ENCODE assay signal across 23 cellular contexts in genomic region chr4:3519468-3520264, GRCh38. TPM values are rescaled to one million over a fixed set of nuclear protein-coding genes. Genes with fewer than 3 reads are reported as not detected.
A peak's percentile ranks its signal among the peaks of the same experiment; 100 is the strongest.
DNase-seq lines count a peak whose midpoint lies in the region; ATAC-seq, FAIRE-seq and TF ChIP-seq lines count a peak whose summit lies in the region.
"Had no signal": no experiment of that assay in that cellular context is flagged by ENCODE, and none has a peak within 500 bp of the region (broad histone marks: within the 10 kb centered on the region; RNA-seq: fewer than 3 reads in every experiment).

No MANE protein-coding gene starts in this region.

- no peaks in the 10 kb centered on the region for H3F3A ChIP-seq in GM23338 (replicated peaks; ENCODE audit: low read depth)

- peaks cover 51% of the 10 kb centered on the region for H3K36me3 Mint-ChIP-seq in GM23338 (ENCODE audit: low read depth)

- DNase-seq in Right ventricle myocardium superior, result peak; percentile 23
- no peak for DNase-seq in right atrium auricular region (ENCODE audit: low spot score)
- peak in 1 of 2 experiments; percentile 6 for DNase-seq in SJCRH30
- peak; percentile 33 for DNase-seq in kidney
- DNase-seq in spleen, result peak; percentile 20
- DNase-seq in GM23338 (ENCODE audit: low spot score), result no peak
- DNase-seq in Ammon's horn (ENCODE audit: low spot score), result no peak
- DNase-seq: DMS 273 treated with DMSO at 0.1 percent for 48 hours; DND-41; H7; HFFc6; KG1; NCI-H1105 treated with DMSO at 0.1 percent for 48 hours; NCI-H1694; NCI-H510A; NCI-H748 treated with DMSO at 0.1 percent for 48 hours; NK-92 treated with Interleukin-12 subunit alpha and Interleukin-12 subunit beta, amount 100 ng/mL, for 24 hours; Peyer's patch had no signal

- ATAC-seq in Right ventricle myocardium superior (ENCODE audit: poor library complexity) (no peak), GM18502 (IDR thresholded peaks at IDR 0.05; ENCODE audit: poor library complexity, unreplicated experiment) (no peak), GM23338 (no peak)
- ATAC-seq: A549, Right ventricle myocardium inferior had no signal

- no peak overlapping the region for H2AFZ ChIP-seq in GM23338

- H4K20me1 ChIP-seq in GM23338 (replicated peaks; ENCODE audit: insufficient read depth), result peaks cover 5% of the 10 kb centered on the region; the same call in 1 of the 2 replicates

- FAIRE-seq in kidney (lab: Jason Lieb, UNC), result no peak
- FAIRE-seq: A549 had no signal

- no peak for TF ChIP-seq POLR2A in spleen (IDR thresholded peaks at IDR 0.05)

- H3K9me3 Mint-ChIP-seq in GM23338, result no peaks in the 10 kb centered on the region
- H3K9me3 Mint-ChIP-seq: HFFc6 had no signal

- no peak overlapping the region for H3K4me3 Mint-ChIP-seq in GM23338
- H3K4me3 Mint-ChIP-seq: HFFc6 had no signal

- no peak overlapping the region for H3K9ac ChIP-seq in kidney (ENCODE audit: low read length in 2 of 2)

- H3K27ac Mint-ChIP-seq in GM23338, result no peak overlapping the region
- H3K27ac Mint-ChIP-seq: HFFc6 had no signal

- peaks cover 99% of the 10 kb centered on the region for H3K36me3 ChIP-seq in right atrium auricular region
- H3K36me3 ChIP-seq in SJCRH30, result peaks cover 57% of the 10 kb centered on the region
- peaks cover 40 to 69% of the 10 kb centered on the region in 2 donors for H3K36me3 ChIP-seq in kidney (ENCODE audit: control insufficient read depth in 1 of 2, insufficient read depth in 2 of 2, low read length in 2 of 2)
- H3K36me3 ChIP-seq in spleen, result peaks cover 7 to 100% (median 98%) of the 10 kb centered on the region in 6 donors
- H3K36me3 ChIP-seq in GM23338 (ENCODE audit: insufficient read depth), result peaks cover 18% of the 10 kb centered on the region; the same call in 1 of the 2 replicates

- intact Hi-C loops in Right ventricle myocardium superior (cut with DNase I), result loop anchor here (10.0 kb wide), 1 partner anchor 175 kb away; no protein-coding TSS in a partner anchor
- intact Hi-C loops in kidney (cut with DNase I), result no loop called here
- intact Hi-C loops in spleen (cut with DNase I; ENCODE audit: low total_unique reads), result no loop called here

- H3K4me3 ChIP-seq in right atrium auricular region (no peak overlapping the region), SJCRH30 (no peak overlapping the region), kidney (ENCODE audit: low read length in 2 of 2) (no peak overlapping the region), spleen (no peak overlapping the region), GM23338 (no peak overlapping the region)
- H3K4me3 ChIP-seq: A549, Peyer's patch had no signal

- WGBS in spleen, 5 donors, result 93 to 96% (median 95%) methylated on average over 20 to 23 of the region's 23 CpGs

- H3K9me3 ChIP-seq in right atrium auricular region (no peaks in the 10 kb centered on the region), SJCRH30 (replicated peaks) (no peaks in the 10 kb centered on the region), kidney (ENCODE audit: control insufficient read depth in 1 of 2, low read length in 2 of 2) (no peaks in the 10 kb centered on the region), spleen (no peaks in the 10 kb centered on the region)
- H3K9me3 ChIP-seq: A549, Peyer's patch had no signal

- no peak overlapping the region for H3K27ac ChIP-seq in right atrium auricular region
- H3K27ac ChIP-seq in SJCRH30, result peak overlapping the region; percentile 52
- H3K27ac ChIP-seq in kidney (ENCODE audit: low read depth in 2 of 2, low read length in 2 of 2), result no peak overlapping the region
- no peak overlapping the region for H3K27ac ChIP-seq in spleen
- H3K27ac ChIP-seq in GM23338 (ENCODE audit: low read depth), result no peak overlapping the region
- H3K27ac ChIP-seq: A549, C4-2B, Peyer's patch had no signal

- TF ChIP-seq CTCF in right atrium auricular region (IDR thresholded peaks at IDR 0.05), result no peak
- TF ChIP-seq CTCF in kidney (IDR thresholded peaks at IDR 0.05; ENCODE audit: borderline replicate concordance, extremely low read depth, insufficient read depth), result no peak
- TF ChIP-seq CTCF in spleen (IDR thresholded peaks at IDR 0.05 in 8 of 11, conservative IDR thresholded peaks at IDR 0.05 in 3 of 11), result no peak
- no peak for TF ChIP-seq CTCF in GM23338 (conservative IDR thresholded peaks at IDR 0.05; ENCODE audit: low read depth in 2 of 2)

- H3K4me1 Mint-ChIP-seq in GM23338, result peaks cover 6% of the 10 kb centered on the region; the same call in 2 of the 3 replicates

- H3K27me3 ChIP-seq in right atrium auricular region (no peaks in the 10 kb centered on the region), SJCRH30 (no peaks in the 10 kb centered on the region), spleen (replicated peaks in 1 of 7) (no peaks in the 10 kb centered on the region), GM23338 (ENCODE audit: insufficient read depth) (no peaks in the 10 kb centered on the region)
- H3K27me3 ChIP-seq: Peyer's patch had no signal

- H3K9me2 ChIP-seq in GM23338 (ENCODE audit: insufficient read depth), result no peaks in the 10 kb centered on the region

- peaks cover 6% of the 10 kb centered on the region for H3K27me3 Mint-ChIP-seq in GM23338 (ENCODE audit: insufficient read depth, low read depth, poor library complexity)

- H3K4me1 ChIP-seq in right atrium auricular region, result no peaks in the 10 kb centered on the region
- peaks cover 28% of the 10 kb centered on the region for H3K4me1 ChIP-seq in SJCRH30
- no peaks in the 10 kb centered on the region for H3K4me1 ChIP-seq in kidney (ENCODE audit: control insufficient read depth in 1 of 2, insufficient read depth in 1 of 2, low read depth in 1 of 2, low read length in 2 of 2)
- no peaks in the 10 kb centered on the region for H3K4me1 ChIP-seq in spleen
- no peaks in the 10 kb centered on the region for H3K4me1 ChIP-seq in GM23338 (ENCODE audit: insufficient read depth)
- H3K4me1 ChIP-seq: A549, Peyer's patch had no signal

- H3K4me2 ChIP-seq in GM23338, result no peak overlapping the region
- H3K4me2 ChIP-seq: A549 had no signal

- no peaks in the 10 kb centered on the region for H3K79me2 ChIP-seq in GM23338 (replicated peaks; ENCODE audit: insufficient read depth)

TF ChIP-seq in GM23338, 12 proteins besides CTCF, POLR2A, EP300 and RAD21 (continues in another document):
- TF ChIP-seq EZH2phosphoT487 (IDR thresholded peaks at IDR 0.05; ENCODE audit: unreplicated experiment) (no peak), POLR2AphosphoS5 (IDR thresholded peaks at IDR 0.05; ENCODE audit: low read depth) (no peak)

RNA-seq across cellular contexts. Expression of gene LRPAP1, which starts 12.6 kb away (rescaled TPM):
- 280 TPM for total RNA-seq in Right ventricle myocardium superior
- 100 to 1,000 TPM; 256 to 321 TPM for total RNA-seq in right atrium auricular region
- total RNA-seq in SJCRH30 (2014; rRNA removed; shearing (Covaris generic)), result 107 and 109 TPM in 2 replicates
- total RNA-seq in kidney, result 204 TPM
- polyA plus RNA-seq in kidney (ENCODE audit: insufficient read depth, low read depth, low replicate concordance), result 373 TPM
- 100 to 1,000 TPM in 6 of 7 donors, 10 to 100 TPM in 1; 89.0 to 131 (median 116) TPM for total RNA-seq in spleen
- 10 to 100 TPM; 28.1 to 47.4 (median 37.5) TPM for polyA plus RNA-seq in spleen
- total RNA-seq in GM23338 (2014; rRNA removed; shearing (Covaris generic)), result 70.2 and 82.5 TPM in 2 replicates
- polyA plus RNA-seq in GM23338 (2016; fragmentation: Nextera tagmentation; extraction: Ambion mirVana), result 57.2 and 63.0 TPM in 2 replicates

RNA-seq across cellular contexts. Expression of gene DOK7, which starts 56.6 kb away (rescaled TPM):
- total RNA-seq in Right ventricle myocardium superior, result 33.7 TPM
- 10 to 100 TPM; 31.0 to 68.9 TPM for total RNA-seq in right atrium auricular region
- total RNA-seq in SJCRH30 (2014; rRNA removed; shearing (Covaris generic)), result 8.6 and 9.6 TPM in 2 replicates
- total RNA-seq in kidney, result 7.0 TPM
- 1.2 TPM for polyA plus RNA-seq in kidney (ENCODE audit: insufficient read depth, low read depth, low replicate concordance)
- 1 to 10 TPM in 6 of 7 donors, under 1 TPM in 1; 0.69 to 7.1 (median 1.6) TPM for total RNA-seq in spleen
- polyA plus RNA-seq in spleen, result 10 to 100 TPM in 1 of 3 donors, 1 to 10 TPM in 2; 1.7 to 13.5 (median 8.7) TPM
- total RNA-seq in GM23338 (2014; rRNA removed; shearing (Covaris generic)), result 0.52 and 0.54 TPM in 2 replicates
- polyA plus RNA-seq in GM23338 (2016; fragmentation: Nextera tagmentation; extraction: Ambion mirVana), result 0.31 and 0.34 TPM in 2 replicates
- total RNA-seq: G401, HFFc6 had no signal

Comparison
In these comparisons a context has a peak if more than half of its experiments do, and no peak if none do; other contexts are left out.
1. DNase-seq: peak in Right ventricle myocardium superior (single experiment), kidney (single experiment) and spleen (single experiment); none in right atrium auricular region (single experiment), GM23338 (single experiment) and Ammon's horn (single experiment).